In the genomic region with DNA sequence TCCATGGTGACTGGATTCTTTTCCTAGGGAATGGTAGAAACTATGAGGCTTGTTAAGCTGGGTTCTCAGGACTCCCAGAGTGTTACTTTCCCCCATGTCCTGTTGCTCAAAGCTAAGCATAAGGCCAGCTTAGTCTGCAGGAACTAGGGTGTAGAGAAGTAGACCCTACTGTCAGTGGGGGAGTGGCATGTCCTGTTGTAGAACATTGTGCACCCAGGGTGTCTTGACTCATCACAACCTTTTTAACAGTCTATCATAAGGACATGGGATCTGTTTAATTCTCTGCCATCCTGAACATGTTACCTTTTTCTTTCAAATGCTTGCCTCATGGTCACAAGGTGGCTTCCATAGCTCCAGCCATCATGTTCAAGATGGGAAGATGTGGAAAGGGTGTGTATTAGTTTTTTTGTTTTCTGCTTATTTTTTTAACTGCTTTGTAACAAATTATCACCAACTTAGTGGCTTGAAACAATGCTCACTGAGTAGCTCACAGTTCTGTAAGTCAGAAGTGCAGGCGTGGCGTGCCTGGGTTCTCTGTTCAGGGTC, we compare ENCODE assay signal across 29 cellular contexts.
"Had no signal": no experiment of that assay in that cellular context is flagged by ENCODE, and none has a peak within 500 bp of the region (broad histone marks: within the 10 kb centered on the region; RNA-seq: fewer than 3 reads in every experiment).

No MANE protein-coding gene starts in this region.

- H3K4me3 ChIP-seq: esophagus squamous epithelium had no signal

- H3K27me3 ChIP-seq: brain microvascular endothelial cell, esophagus squamous epithelium had no signal

- H3K36me3 ChIP-seq: brain microvascular endothelial cell, WERI-Rb-1 had no signal

- H3K27ac ChIP-seq: brain microvascular endothelial cell, epithelial cell of prostate, esophagus squamous epithelium, WERI-Rb-1 had no signal

- DNase-seq: activated B cell treated with CpG ODN at 0.5 μM for 24 hours; activated CD4-positive, alpha-beta T cell treated with anti-CD3 and anti-CD28 coated beads for 48 hours; activated CD4-positive, alpha-beta T cell treated with anti-CD3 and anti-CD28 coated beads, Interleukin-2, amount 50 U/mL, for 1 hour; activated CD4-positive, alpha-beta T cell treated with anti-CD3 and anti-CD28 coated beads, Interleukin-2, amount 50 U/mL, for 48 hours; activated CD8-positive, alpha-beta T cell treated with anti-CD3 and anti-CD28 coated beads for 36 hours; activated effector memory CD4-positive, alpha-beta T cell treated with Interleukin-2 at 50 U/mL for 16 hours; activated gamma-delta T cell treated with Interleukin-2 at 50 U/mL for 16 hours; activated naive CD4-positive, alpha-beta T cell treated with anti-CD3 and anti-CD28 coated beads, Interleukin-2, amount 50 U/mL, for 16 hours; activated naive CD4-positive, alpha-beta T cell treated with Interleukin-2 at 50 U/mL for 16 hours; activated T-cell treated with anti-CD3 and anti-CD28 coated beads, Interleukin-2, amount 50 U/mL, for 4 hours; amniotic stem cell; anterior cingulate cortex; brain microvascular endothelial cell; caudate nucleus; effector CD8-positive, alpha-beta T cell; esophagus squamous epithelium; glutamatergic neuron; T-helper 1 cell; T-helper 17 cell; T1000; WERI-Rb-1 had no signal

- ATAC-seq: activated CD4-positive, CD25-positive, alpha-beta regulatory T cell treated with anti-CD3 and anti-CD28 coated beads, Interleukin-2, amount 50 U/mL, for 24 hours; activated CD8-positive, alpha-beta T cell treated with anti-CD3 and anti-CD28 coated beads for 36 hours; activated T-cell treated with anti-CD3 and anti-CD28 coated beads, Interleukin-2, amount 50 U/mL, for 4 hours; activated T-helper 17 cell treated with anti-CD3 and anti-CD28 coated beads, Interleukin-2, amount 50 U/mL, for 72 hours; T-helper 17 cell had no signal

- FAIRE-seq: astrocyte, colon, endometrium, endothelial cell of umbilical vein, frontal cortex had no signal
